In the genomic region with DNA sequence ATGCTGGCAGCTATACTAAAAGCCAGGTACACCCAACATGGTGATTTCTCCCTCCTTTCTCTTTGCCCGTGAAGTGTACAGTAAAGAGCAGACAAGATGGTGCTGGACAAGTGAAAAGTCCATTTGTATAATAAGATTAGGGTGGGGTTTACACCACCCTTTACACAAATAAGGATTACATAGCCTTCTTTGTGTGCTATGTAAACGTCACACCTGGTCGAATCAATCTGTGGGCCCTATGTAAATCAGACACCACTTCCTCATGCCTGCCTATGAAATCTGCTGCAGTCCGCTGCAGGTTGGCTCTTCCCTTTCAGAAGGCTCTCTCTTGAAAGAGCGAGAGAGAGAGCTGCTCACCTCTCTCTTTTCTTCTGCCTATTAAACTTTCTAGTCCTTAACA, we compare ENCODE assay signal across 16 cellular contexts.
A peak's percentile ranks its signal among the peaks of the same experiment; 100 is the strongest.
DNase-seq lines count a peak whose midpoint lies in the region; ATAC-seq and TF ChIP-seq lines count a peak whose summit lies in the region.
"Had no signal": no experiment of that assay in that cellular context is flagged by ENCODE, and none has a peak within 500 bp of the region (broad histone marks: within the 10 kb centered on the region; RNA-seq: fewer than 3 reads in every experiment).

No MANE protein-coding gene starts in this region.

- no peaks in the 10 kb centered on the region for H3K36me3 Mint-ChIP-seq in effector memory CD8-positive, alpha-beta T cell (ENCODE audit: insufficient read depth)

- H3K27ac ChIP-seq in OCI-LY3 (ENCODE audit: low read length), result no peak overlapping the region
- H3K27ac ChIP-seq: PC-9, SJSA1 had no signal

- no peak overlapping the region for H3K9ac ChIP-seq in OCI-LY3 (ENCODE audit: low read length)

- H3K27ac Mint-ChIP-seq in effector memory CD8-positive, alpha-beta T cell, result no peak overlapping the region
- H3K27ac Mint-ChIP-seq: T-helper 2 cell treated with Interferon-gamma antibody and Interleukin-4, amounts not matched to agents 5 μg/mL and 100 μg/mL, for 36 hours had no signal

- H3K4me1 Mint-ChIP-seq in effector memory CD8-positive, alpha-beta T cell (ENCODE audit: low read depth in 2 of 2), result no peaks in the 10 kb centered on the region

- no peak overlapping the region for H3K4me3 ChIP-seq in OCI-LY3 (ENCODE audit: low read length)
- no peak overlapping the region for H3K4me3 ChIP-seq in mucosa of descending colon
- H3K4me3 ChIP-seq: PC-9, SJSA1 had no signal

- H3K79me2 ChIP-seq in OCI-LY3 (ENCODE audit: low read length), result no peaks in the 10 kb centered on the region

- no peaks in the 10 kb centered on the region for H3K9me3 ChIP-seq in OCI-LY3 (ENCODE audit: insufficient read depth, low read length)
- H3K9me3 ChIP-seq in mucosa of descending colon, result peaks cover 17% of the 10 kb centered on the region

- H3K9me3 Mint-ChIP-seq in effector memory CD8-positive, alpha-beta T cell, result peaks cover 0 to 11% of the 10 kb centered on the region in 2 donors

- no peaks in the 10 kb centered on the region for H4K20me1 ChIP-seq in OCI-LY3 (ENCODE audit: insufficient read depth, low read length)

- intact Hi-C loops in mucosa of descending colon (cut with DNase I, micrococcal nuclease), result no loop called here

- H3K27me3 ChIP-seq in OCI-LY3 (ENCODE audit: low read depth, low read length), result no peaks in the 10 kb centered on the region
- H3K27me3 ChIP-seq: SJSA1 had no signal

- H3K4me2 ChIP-seq in OCI-LY3 (ENCODE audit: low read length), result 0 out of 2 replicates have a peak overlapping the region, but pooled peaks have one; percentile 10
- H3K4me2 ChIP-seq: PC-9 had no signal

- no peaks in the 10 kb centered on the region for H3K4me1 ChIP-seq in OCI-LY3 (ENCODE audit: low read length)
- no peaks in the 10 kb centered on the region for H3K4me1 ChIP-seq in mucosa of descending colon (ENCODE audit: low read depth)
- H3K4me1 ChIP-seq: SJSA1 had no signal

- peak overlapping the region; percentile 58 for H2AFZ ChIP-seq in OCI-LY3 (ENCODE audit: low read depth, low read length)
- H2AFZ ChIP-seq: PC-9 had no signal

- ATAC-seq in mucosa of descending colon, result peak; percentile 85
- no peak for ATAC-seq in effector memory CD8-positive, alpha-beta T cell (replicated peaks)

- DNase-seq in DMS53 treated with DMSO at 0.1 percent for 48 hours (lab: John Stamatoyannopoulos, UW; ENCODE audit: unreplicated experiment), result peak; percentile 20
- peak; percentile 52 for DNase-seq in NCI-H1048 (lab: John Stamatoyannopoulos, UW)
- DNase-seq in mucosa of descending colon, result peak in 1 of 3 donors; percentile 4
- DNase-seq in H4 (ENCODE audit: low spot score), result no peak
- no peak for DNase-seq in NCI-H1417 (lab: John Stamatoyannopoulos, UW)
- DNase-seq in effector memory CD8-positive, alpha-beta T cell, result no peak
- DNase-seq: COR-L47; DMS79; HCEC 1CT; KBM-7; NCI-H187; NK-92 treated with Interleukin-12 subunit alpha and Interleukin-12 subunit beta, amount 100 ng/mL, for 24 hours; PC-9 had no signal

- no peaks in the 10 kb centered on the region for H3K27me3 Mint-ChIP-seq in effector memory CD8-positive, alpha-beta T cell

- H3K36me3 ChIP-seq in OCI-LY3 (replicated peaks; ENCODE audit: low read depth, low read length) (no peaks in the 10 kb centered on the region), mucosa of descending colon (ENCODE audit: low read depth) (no peaks in the 10 kb centered on the region)
- H3K36me3 ChIP-seq: SJSA1 had no signal

- TF ChIP-seq CTCF in OCI-LY3 (IDR thresholded peaks at IDR 0.05; ENCODE audit: low read depth, low read length), result no peak
- no peak for TF ChIP-seq CTCF in mucosa of descending colon (IDR thresholded peaks at IDR 0.05)

- H3K4me3 Mint-ChIP-seq in effector memory CD8-positive, alpha-beta T cell, result no peak overlapping the region
- H3K4me3 Mint-ChIP-seq: T-helper 2 cell treated with Interferon-gamma antibody and Interleukin-4, amounts not matched to agents 5 μg/mL and 100 μg/mL, for 36 hours had no signal

Comparison
In these comparisons a context has a peak if more than half of its experiments do, and no peak if none do; other contexts are left out.
1. DNase-seq: peak in DMS53 treated with DMSO at 0.1 percent for 48 hours (single experiment) and NCI-H1048 (single experiment); none in H4 (single experiment), NCI-H1417 (0 of 3) and effector memory CD8-positive, alpha-beta T cell (0 of 3).